Comparison of ENCODE assay signal across 7 cellular contexts in the genomic region with DNA sequence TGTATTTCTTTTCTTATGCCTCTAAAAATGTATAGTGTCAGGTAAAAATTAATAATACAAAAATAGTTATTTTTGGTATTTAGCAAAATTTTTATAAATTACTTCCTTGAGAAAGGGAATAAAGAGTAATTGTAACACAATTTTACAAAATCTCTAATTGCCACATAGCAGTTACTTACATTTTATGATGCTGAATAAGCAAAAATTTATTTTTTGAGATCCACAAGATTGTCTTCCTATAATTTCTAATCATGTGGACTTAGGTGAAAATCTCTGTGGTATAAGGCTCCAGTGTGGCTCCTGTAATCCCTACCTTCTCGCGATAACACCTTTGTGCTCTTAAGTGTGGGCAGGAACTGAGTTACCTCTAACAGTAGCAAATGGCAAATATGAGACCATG.
A peak's percentile ranks its signal among the peaks of the same experiment; 100 is the strongest.
DNase-seq lines count a peak whose midpoint lies in the region; ATAC-seq, FAIRE-seq and TF ChIP-seq lines count a peak whose summit lies in the region.
"Not testable (repeated sequence)": the region's sequence is repeated elsewhere in the genome, so short reads cannot be mapped to it uniquely, and the experiment has no call there.

No MANE protein-coding gene starts in this region.

- not testable (repeated sequence) for H2BK15ac ChIP-seq in IMR-90 (ENCODE audit: low read depth, low read length)

- H3K4me1 Mint-ChIP-seq in GM23338 = not testable (repeated sequence)

- not testable (repeated sequence) for H3K27ac ChIP-seq in A549; GM23338 (ENCODE audit: low read depth); IMR-90 (ENCODE audit: insufficient read depth, low read length); K562 (ENCODE audit: extremely low read depth, low read depth, low read length); HepG2 (ENCODE audit: extremely low read length, insufficient read depth, low read length)

- not testable (repeated sequence) for H3K27ac Mint-ChIP-seq in GM23338

- POLR2A ChIA-PET in A549 (lab: Yijun Ruan, JAX); IMR-90 (lab: Charles Lee; ENCODE audit: unreplicated experiment); K562 (lab: Yijun Ruan, JAX); HepG2 (lab: Yijun Ruan, JAX): not testable (repeated sequence)

- not testable (repeated sequence) for BruUV-seq in IMR-90 (replicated peaks; lab: Mats Ljungman, UMichigan); K562 (replicated peaks; lab: Mats Ljungman, UMichigan); HepG2 (replicated peaks; lab: Mats Ljungman, UMichigan)

- H3K4ac ChIP-seq in IMR-90 (ENCODE audit: low read depth, low read length) = not testable (repeated sequence)

- H3K4me1 ChIP-seq in A549; GM23338 (ENCODE audit: insufficient read depth); IMR-90 (ENCODE audit: control insufficient read depth, insufficient read depth, low read length); K562 (replicated peaks in 1 of 2; ENCODE audit: control insufficient read depth in 2 of 2, insufficient read depth in 2 of 2, low read length in 2 of 2); HepG2 (ENCODE audit: insufficient read depth, low read length): not testable (repeated sequence)

- not testable (repeated sequence) for TF ChIP-seq POLR2A in A549 (IDR thresholded peaks at IDR 0.05; ENCODE audit: low read length); IMR-90 (IDR thresholded peaks at IDR 0.05; ENCODE audit: low read depth, low read length); K562 (conservative IDR thresholded peaks at IDR 0.05); HepG2 (IDR thresholded peaks at IDR 0.05; ENCODE audit: insufficient read depth in 1 of 2, low read depth in 2 of 2, low read length in 2 of 2)

- H3K18ac ChIP-seq in IMR-90 (ENCODE audit: low read depth, low read length) = not testable (repeated sequence)

- not testable (repeated sequence) for H3K36me3 ChIP-seq in GM23338 (ENCODE audit: insufficient read depth); IMR-90 (ENCODE audit: control insufficient read depth, insufficient read depth, low read length); K562 (ENCODE audit: control insufficient read depth, insufficient read depth, low read length); HepG2 (replicated peaks in 1 of 2; ENCODE audit: control insufficient read depth in 1 of 2, insufficient read depth in 2 of 2, low read length in 2 of 2)

- not testable (repeated sequence) for H3K27me3 Mint-ChIP-seq in GM23338 (ENCODE audit: insufficient read depth, low read depth, poor library complexity)

- not testable (repeated sequence) for H3K27me3 ChIP-seq in GM23338 (ENCODE audit: insufficient read depth); IMR-90 (ENCODE audit: control insufficient read depth, insufficient read depth, low read length); K562 (ENCODE audit: control insufficient read depth in 2 of 2, insufficient read depth in 2 of 2, low read length in 2 of 2); HepG2 (ENCODE audit: control insufficient read depth in 1 of 2, insufficient read depth in 2 of 2, low read length in 2 of 2)

- CTCF ChIA-PET in A549 (lab: Yijun Ruan, JAX); IMR-90 (lab: Yijun Ruan, JAX); K562 (lab: Yijun Ruan, JAX; ENCODE audit: low intra/inter-chr PET ratio); HepG2 (lab: Yijun Ruan, JAX; ENCODE audit: low intra/inter-chr PET ratio, low total read pairs): not testable (repeated sequence)

- H3F3A ChIP-seq in GM23338 (replicated peaks; ENCODE audit: low read depth) = not testable (repeated sequence)

- H2AK5ac ChIP-seq in IMR-90 (ENCODE audit: low read depth, low read length) = not testable (repeated sequence)

- H3K9me1 ChIP-seq in IMR-90 (ENCODE audit: insufficient read depth, low read length); K562 (ENCODE audit: control insufficient read depth, insufficient read depth, low read length): not testable (repeated sequence)

- not testable (repeated sequence) for H4K8ac ChIP-seq in IMR-90 (ENCODE audit: low read depth in 2 of 2, low read length in 2 of 2)

- H2AK9ac ChIP-seq in IMR-90 (replicated peaks; ENCODE audit: low read depth, low read length, poor library complexity) = not testable (repeated sequence)

- WGBS in A549 (ENCODE audit: missing lambda C conversion rate) = 87% methylated on average over 2 of the region's 2 CpGs
- WGBS in IMR-90 (ENCODE audit: extremely low coverage in 2 of 2, insufficient read length in 1 of 2), 2 experiments = no CpG with 5 or more reads among the region's 2 CpGs
- 11% methylated on average over 2 of the region's 2 CpGs for WGBS in K562 (ENCODE audit: insufficient coverage, low coverage, missing lambda C conversion rate)
- WGBS in HepG2 (ENCODE audit: low lambda C conversion rate) = 48% methylated on average over 2 of the region's 2 CpGs

- H2AFZ ChIP-seq in GM23338 = 0 out of 2 replicates have a peak overlapping the region, but pooled peaks have one; percentile 23
- H2AFZ ChIP-seq in IMR-90 (replicated peaks; ENCODE audit: low read length, poor library complexity); K562 (ENCODE audit: low read depth, low read length); HepG2 (ENCODE audit: low read length): not testable (repeated sequence)

- not testable (repeated sequence) for ATAC-seq in A549; GM23338; IMR-90 (ENCODE audit: low read depth); K562; HepG2

- H3K4me3 Mint-ChIP-seq in GM23338 = not testable (repeated sequence)

- not testable (repeated sequence) for H3K23ac ChIP-seq in IMR-90 (ENCODE audit: low read depth, low read length)

- H3K14ac ChIP-seq in IMR-90 (replicated peaks; ENCODE audit: low read depth, low read length) = not testable (repeated sequence)

- not testable (repeated sequence) for H3K36me3 Mint-ChIP-seq in GM23338 (ENCODE audit: low read depth)

- intact Hi-C loops in IMR-90 (cut with micrococcal nuclease); K562 (cut with micrococcal nuclease); HepG2 (cut with micrococcal nuclease; ENCODE audit: unreplicated experiment): not testable (repeated sequence)

- not testable (repeated sequence) for H3K9ac ChIP-seq in IMR-90 (ENCODE audit: low read depth, low read length); K562 (ENCODE audit: insufficient read depth in 1 of 2, low read depth in 2 of 2, low read length in 2 of 2); HepG2 (ENCODE audit: insufficient read depth, low read depth, low read length)

- H3K4me2 ChIP-seq in A549; GM23338; IMR-90 (ENCODE audit: low read depth, low read length); K562 (ENCODE audit: insufficient read depth, low read length); HepG2 (ENCODE audit: low read depth, low read length): not testable (repeated sequence)

- TF ChIP-seq EP300 in A549 (IDR thresholded peaks at IDR 0.05); K562 (IDR thresholded peaks at IDR 0.05; ENCODE audit: low read length); HepG2 (IDR thresholded peaks at IDR 0.05; ENCODE audit: low read depth in 2 of 2, low read length in 2 of 2); HepG2 (CRISPR knock-in tag; IDR thresholded peaks at IDR 0.05; ENCODE audit: borderline replicate concordance): not testable (repeated sequence)

- not testable (repeated sequence) for H3K9me2 ChIP-seq in GM23338 (ENCODE audit: insufficient read depth)

- not testable (repeated sequence) for H3K79me1 ChIP-seq in IMR-90 (ENCODE audit: low read depth in 1 of 2, low read length in 2 of 2)

- DNase-seq in A549 (ENCODE audit: low read depth in 1 of 2, low spot score in 1 of 2); GM23338 (ENCODE audit: low spot score); IMR-90; K562 (ENCODE audit: extremely low read depth in 1 of 4, low spot score in 3 of 4); HepG2 (ENCODE audit: low spot score): not testable (repeated sequence)

- not testable (repeated sequence) for H2BK20ac ChIP-seq in IMR-90 (ENCODE audit: low read depth, low read length)

- in situ Hi-C loops in IMR-90 (cut with MboI; ENCODE audit: low sequenced_read_pairs); K562 (cut with MboI); HepG2 (cut with HindIII; ENCODE audit: extremely low pct_ligation_motif_present, low pct_unique_long_range_greater_than_20kb): not testable (repeated sequence)

- H4K20me1 ChIP-seq in GM23338 (replicated peaks; ENCODE audit: insufficient read depth); IMR-90 (ENCODE audit: insufficient read depth, low read length); K562 (replicated peaks; ENCODE audit: control insufficient read depth, insufficient read depth, low read length); HepG2 (ENCODE audit: insufficient read depth, low read length): not testable (repeated sequence)

- not testable (repeated sequence) for TF ChIP-seq RAD21 in A549 (conservative IDR thresholded peaks at IDR 0.05 in 1 of 2, IDR thresholded peaks at IDR 0.05 in 1 of 2); IMR-90 (IDR thresholded peaks at IDR 0.05; ENCODE audit: low read length); K562 (CRISPR knock-in tag; conservative IDR thresholded peaks at IDR 0.05 in 1 of 2, IDR thresholded peaks at IDR 0.05 in 1 of 2); HepG2 (CRISPR knock-in tag; IDR thresholded peaks at IDR 0.05)

- H2BK120ac ChIP-seq in IMR-90 (ENCODE audit: low read depth, low read length) = not testable (repeated sequence)

- H3K4me3 ChIP-seq in A549; GM23338; IMR-90 (ENCODE audit: insufficient read depth, low read depth, low read length); K562; HepG2 (replicated peaks in 1 of 3; ENCODE audit: insufficient read depth in 1 of 3, low read depth in 2 of 3, low read length in 3 of 3): not testable (repeated sequence)

- H3K9me3 Mint-ChIP-seq in GM23338 = not testable (repeated sequence)

- TF ChIP-seq CTCF in A549 (IDR thresholded peaks at IDR 0.05); GM23338 (conservative IDR thresholded peaks at IDR 0.05; ENCODE audit: low read depth in 2 of 2); IMR-90 (conservative IDR thresholded peaks at IDR 0.05; ENCODE audit: low read depth, low read length); K562 (IDR thresholded peaks at IDR 0.05 in 2 of 3, conservative IDR thresholded peaks at IDR 0.05 in 1 of 3; ENCODE audit: insufficient read depth in 2 of 3, low read depth in 1 of 3, low read length in 3 of 3); HepG2 (CRISPR knock-in tag; IDR thresholded peaks at IDR 0.05): not testable (repeated sequence)

- not testable (repeated sequence) for H3K79me2 ChIP-seq in GM23338 (replicated peaks; ENCODE audit: insufficient read depth); K562 (ENCODE audit: control insufficient read depth, insufficient read depth, low read length); HepG2 (ENCODE audit: insufficient read depth, low read length)

- not testable (repeated sequence) for H4K91ac ChIP-seq in IMR-90 (ENCODE audit: insufficient read depth, low read depth, low read length)

- FAIRE-seq in A204.1 (lab: Jason Lieb, UNC) (peak; percentile 3), G401.6 (lab: Jason Lieb, UNC) (peak; percentile 42)
- not testable (repeated sequence) for FAIRE-seq in A549 (lab: Jason Lieb, UNC); K562 (lab: Jason Lieb, UNC); HepG2 (lab: Jason Lieb, UNC)

- not testable (repeated sequence) for H3K9me3 ChIP-seq in A549; IMR-90 (ENCODE audit: control insufficient read depth, insufficient read depth, low read length); K562 (replicated peaks; ENCODE audit: control insufficient read depth, insufficient read depth, low read depth, low read length); HepG2 (ENCODE audit: low read length)

- dilution Hi-C loops in IMR-90 (cut with HindIII; ENCODE audit: low sequenced_read_pairs, unreplicated experiment) = not testable (repeated sequence)

- not testable (repeated sequence) for H3K56ac ChIP-seq in IMR-90 (ENCODE audit: extremely low read depth, insufficient read depth, low read length)

- H2BK5ac ChIP-seq in IMR-90 (ENCODE audit: low read depth, low read length, poor library complexity, severe bottlenecking) = not testable (repeated sequence)

- H4K5ac ChIP-seq in IMR-90 (ENCODE audit: low read depth, low read length) = not testable (repeated sequence)
